ENCODE assay signal across 1 cellular context in the genomic region with DNA sequence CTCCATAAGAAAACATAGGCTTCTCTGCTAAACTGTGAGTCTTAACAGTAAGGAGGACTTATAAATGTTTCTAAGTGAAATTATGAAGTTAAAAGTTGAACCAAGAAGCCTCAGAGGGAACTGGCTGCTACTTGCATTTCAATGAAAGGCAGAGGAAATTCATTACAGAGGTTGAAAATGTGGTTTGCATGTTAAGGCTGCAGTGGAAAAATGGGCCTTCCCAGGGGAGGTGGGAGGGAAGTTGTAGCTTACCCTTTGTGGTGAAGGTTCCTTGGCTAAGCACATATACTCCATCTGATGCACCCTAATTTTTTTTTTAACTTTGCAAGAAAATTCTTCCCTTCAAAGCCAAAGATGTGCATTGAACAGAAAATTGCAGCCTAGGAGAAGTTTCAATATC.
TF ChIP-seq lines count a peak whose summit lies in the region.

No MANE protein-coding gene starts in this region.

TF ChIP-seq in GM12878, 131 proteins besides CTCF, POLR2A, EP300 and RAD21:
- peak in 1 of 2 experiments; percentile 18; a peak in 2 of 4 replicates for TF ChIP-seq IKZF2 (IDR thresholded peaks at IDR 0.05)
- no peak for TF ChIP-seq MXI1 (IDR thresholded peaks at IDR 0.05; ENCODE audit: low read depth, low read length)
- no peak for TF ChIP-seq MYC (IDR thresholded peaks at IDR 0.05; ENCODE audit: insufficient read depth, insufficient read length, insufficient replicate concordance, low read length, severe bottlenecking)
- TF ChIP-seq HDGF (IDR thresholded peaks at IDR 0.05), result no peak
- no peak for TF ChIP-seq FOXM1 (IDR thresholded peaks at IDR 0.05; ENCODE audit: low read depth, low read length)
- no peak for TF ChIP-seq NRF1 (conservative IDR thresholded peaks at IDR 0.05; ENCODE audit: low read depth, low read length)
- TF ChIP-seq IKZF1 (conservative IDR thresholded peaks at IDR 0.05), result peak; percentile 31; the same call in 1 of the 2 replicates
- TF ChIP-seq EZH2 (IDR thresholded peaks at IDR 0.05; ENCODE audit: borderline replicate concordance, control insufficient read depth, low read depth, low read length), result no peak
- TF ChIP-seq TCF3 (IDR thresholded peaks at IDR 0.05; ENCODE audit: borderline replicate concordance, insufficient read depth, low read depth, low read length), result no peak
- TF ChIP-seq ZNF384 (IDR thresholded peaks at IDR 0.05; ENCODE audit: borderline replicate concordance, low read depth, low read length), result no peak
- TF ChIP-seq RAD51 (IDR thresholded peaks at IDR 0.05), result no peak
- no peak for TF ChIP-seq GATAD2B (conservative IDR thresholded peaks at IDR 0.05; ENCODE audit: low read depth)
- TF ChIP-seq HDAC2 (IDR thresholded peaks at IDR 0.05), result no peak
- no peak for TF ChIP-seq SREBF1 (IDR thresholded peaks at IDR 0.05; ENCODE audit: low read length)
TF ChIP-seq in GM12878: peak in this region for 2.
